ENCODE assay signal across 28 cellular contexts in the genomic region with DNA sequence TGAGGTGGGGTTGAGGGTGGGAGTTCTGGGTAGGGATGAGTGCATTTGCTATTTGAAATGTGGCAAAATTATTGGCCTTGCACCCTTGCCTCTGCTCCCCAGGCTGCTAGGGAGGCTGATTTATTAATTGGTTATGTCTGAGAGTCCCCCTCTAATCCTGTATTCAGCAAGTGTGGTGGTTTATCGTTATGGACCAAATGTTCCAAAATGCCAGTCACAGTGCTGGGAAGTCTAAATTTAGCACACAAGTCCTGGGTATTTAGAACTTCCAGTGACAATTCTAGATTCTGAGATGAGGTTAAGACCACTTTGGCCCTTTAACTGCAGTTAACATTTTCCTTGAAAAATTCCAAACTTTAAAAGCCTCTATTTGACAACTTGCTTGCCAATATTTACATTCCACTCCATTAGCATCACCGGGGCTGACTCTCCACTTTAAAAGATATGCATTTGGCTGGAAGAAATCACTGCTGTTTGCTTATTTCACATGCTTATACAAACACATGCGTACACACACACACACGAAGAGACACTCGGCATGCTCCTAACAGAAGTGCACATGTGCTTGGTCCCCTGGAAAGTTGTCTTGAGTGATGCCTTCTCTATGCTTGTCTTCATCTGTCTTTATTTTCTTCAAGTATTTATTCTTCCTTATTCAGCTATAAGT.
DNase-seq lines count a peak whose midpoint lies in the region; ATAC-seq and TF ChIP-seq lines count a peak whose summit lies in the region.
"Had no signal": no experiment of that assay in that cellular context is flagged by ENCODE, and none has a peak within 500 bp of the region (broad histone marks: within the 10 kb centered on the region; RNA-seq: fewer than 3 reads in every experiment).

No MANE protein-coding gene starts in this region.

- peaks cover 0 to 10% (median 0%) of the 10 kb centered on the region in 12 donors for H3K4me1 ChIP-seq in heart left ventricle
- peaks cover 0 to 13% (median 4%) of the 10 kb centered on the region in 4 donors for H3K4me1 ChIP-seq in right lobe of liver
- H3K4me1 ChIP-seq: psoas muscle had no signal

- no peak for TF ChIP-seq POLR2A in heart left ventricle (IDR thresholded peaks at IDR 0.05)
- TF ChIP-seq POLR2A in right lobe of liver (IDR thresholded peaks at IDR 0.05), result no peak

- H3K36me3 ChIP-seq in heart left ventricle, result no peaks in the 10 kb centered on the region
- no peaks in the 10 kb centered on the region for H3K36me3 ChIP-seq in right lobe of liver
- H3K36me3 ChIP-seq: cardiac muscle cell had no signal

- no peak overlapping the region for H3K27ac ChIP-seq in heart left ventricle
- no peak overlapping the region for H3K27ac ChIP-seq in right lobe of liver
- H3K27ac ChIP-seq: cardiac muscle cell, epithelial cell of prostate, psoas muscle had no signal

- ATAC-seq in heart left ventricle (peak in 3 of 4 donors; percentile 34 to 72 (median 41)), left cardiac atrium (no peak), right lobe of liver (peak in 3 of 4 donors; percentile 47 to 85 (median 67)), HG02973 (IDR thresholded peaks at IDR 0.05; ENCODE audit: unreplicated experiment) (no peak)
- ATAC-seq: naive thymus-derived CD8-positive, alpha-beta T cell; psoas muscle; stimulated activated naive B cell treated with anti-CD40 and anti-IgM and Interleukin-4, amounts not matched to agents 10 μg/mL and 1 μg/mL and 100 μg/mL, for 72 hours had no signal

- H3K4me3 ChIP-seq in heart left ventricle (no peak overlapping the region), right lobe of liver (no peak overlapping the region)
- H3K4me3 ChIP-seq: cardiac muscle cell, psoas muscle had no signal

- DNase-seq in heart left ventricle (no peak), left cardiac atrium (no peak), astrocyte of the hippocampus (ENCODE audit: low read depth, low spot score) (peak; percentile 41), right lobe of liver (no peak), NOMO-1 treated with DMSO at 0.1 percent for 48 hours (lab: John Stamatoyannopoulos, UW; ENCODE audit: unreplicated experiment) (no peak), NCI-H774 (lab: John Stamatoyannopoulos, UW) (no peak)
- DNase-seq in activated naive CD4-positive, alpha-beta T cell (lab: John Stamatoyannopoulos, UW), result no peak
- DNase-seq: activated B cell treated with CpG ODN at 0.5 μM for 24 hours; activated CD4-positive, alpha-beta T cell treated with anti-CD3 and anti-CD28 coated beads, Interleukin-2, amount 10 ng/mL, durations not matched to agents 7 days and 5 days; activated effector memory CD4-positive, alpha-beta T cell treated with Interleukin-2 at 50 U/mL for 16 hours; activated naive CD8-positive, alpha-beta T cell treated with anti-CD3 and anti-CD28 coated beads for 36 hours; activated T-cell treated with anti-CD3 and anti-CD28 coated beads, Interleukin-2, amount 50 U/mL, for 1 hour; AML-193; aorta; CD4-positive, alpha-beta T cell; effector CD8-positive, alpha-beta T cell; naive thymus-derived CD8-positive, alpha-beta T cell; NCI-H1105; NCI-H187; NCI-H446 treated with DMSO at 0.1 percent for 48 hours; nucleus accumbens; psoas muscle; RPMI8226; stimulated activated naive B cell treated with anti-CD40 and anti-IgM and Interleukin-4, amounts not matched to agents 10 μg/mL and 1 μg/mL and 100 μg/mL, for 72 hours; T1000 had no signal

- H3K27me3 ChIP-seq in heart left ventricle (no peaks in the 10 kb centered on the region), right lobe of liver (no peaks in the 10 kb centered on the region)
- H3K27me3 ChIP-seq: cardiac muscle cell had no signal

- TF ChIP-seq CTCF in heart left ventricle (IDR thresholded peaks at IDR 0.05), result no peak
- no peak for TF ChIP-seq CTCF in right lobe of liver (IDR thresholded peaks at IDR 0.05)

- intact Hi-C loops in heart left ventricle (cut with DNase I) (no loop called here), left cardiac atrium (cut with DNase I) (no loop called here), right lobe of liver (cut with DNase I) (no loop called here)

- no peaks in the 10 kb centered on the region for H3K9me3 ChIP-seq in heart left ventricle
- no peaks in the 10 kb centered on the region for H3K9me3 ChIP-seq in right lobe of liver
- H3K9me3 ChIP-seq: psoas muscle had no signal

- 49 to 61% (median 52%) methylated on average over 5 of the region's 5 CpGs for WGBS in heart left ventricle, 4 donors
- WGBS in right lobe of liver (ENCODE audit: insufficient coverage, low coverage, low lambda C conversion rate, missing lambda C conversion rate), result 34% methylated on average over 5 of the region's 5 CpGs

Comparison
In these comparisons a context has a peak if more than half of its experiments do, and no peak if none do; other contexts are left out.
1. ATAC-seq: peak in heart left ventricle (3 of 4) and right lobe of liver (3 of 4); none in left cardiac atrium (0 of 2) and HG02973 (single experiment).